In genomic region chr3:98577178-98577895, GRCh38 we compare ENCODE assay signal across 19 cellular contexts. TPM values are rescaled to one million over a fixed set of nuclear protein-coding genes. Genes with fewer than 3 reads are reported as not detected.
DNase-seq lines count a peak whose midpoint lies in the region; ATAC-seq and TF ChIP-seq lines count a peak whose summit lies in the region.
"Had no signal": no experiment of that assay in that cellular context is flagged by ENCODE, and none has a peak within 500 bp of the region (broad histone marks: within the 10 kb centered on the region; RNA-seq: fewer than 3 reads in every experiment).

No MANE protein-coding gene starts in this region.

- TF ChIP-seq CTCF in AG09309 (IDR thresholded peaks at IDR 0.05; ENCODE audit: control insufficient read depth, insufficient read depth, low read depth, low read length, missing control alignments) (no peak), testis (IDR thresholded peaks at IDR 0.05) (no peak)

- H3K9me3 Mint-ChIP-seq in immature natural killer cell, result no peaks in the 10 kb centered on the region
- H3K9me3 Mint-ChIP-seq: dendritic cell treated with granulocyte-macrophage colony-stimulating factor and Interleukin-4, amounts not matched to agents 40 ng/mL and 50 ng/mL, for 4 days had no signal

- H3K9me3 ChIP-seq in testis, result no peaks in the 10 kb centered on the region
- H3K9me3 ChIP-seq: lower lobe of right lung had no signal

- ATAC-seq in HG03159 (IDR thresholded peaks at IDR 0.05; ENCODE audit: unreplicated experiment) (no peak), GM18517 (IDR thresholded peaks at IDR 0.05; ENCODE audit: unreplicated experiment) (no peak)
- ATAC-seq: lower lobe of right lung had no signal

- H3K27me3 Mint-ChIP-seq in immature natural killer cell (ENCODE audit: low read depth in 3 of 3), result peaks cover 0 to 2% (median 0%) of the 10 kb centered on the region in 3 donors
- H3K27me3 Mint-ChIP-seq: dendritic cell treated with granulocyte-macrophage colony-stimulating factor and Interleukin-4, amounts not matched to agents 40 ng/mL and 50 ng/mL, for 4 days had no signal

- intact Hi-C loops in testis (cut with DNase I; ENCODE audit: low total_unique reads), result no loop called here

- peak overlapping the region in 4 of 6 donors; percentile 26 to 42 (median 36) for H3K27ac Mint-ChIP-seq in immature natural killer cell
- H3K27ac Mint-ChIP-seq: dendritic cell treated with granulocyte-macrophage colony-stimulating factor and Interleukin-4, amounts not matched to agents 40 ng/mL and 50 ng/mL, for 4 days had no signal

- H3K36me3 ChIP-seq in testis (ENCODE audit: low read depth, missing control alignments), result no peaks in the 10 kb centered on the region

- TF ChIP-seq POLR2A in testis (IDR thresholded peaks at IDR 0.05), result no peak

- H3K4me3 Mint-ChIP-seq in immature natural killer cell, result no peak overlapping the region
- H3K4me3 Mint-ChIP-seq: dendritic cell treated with granulocyte-macrophage colony-stimulating factor and Interleukin-4, amounts not matched to agents 40 ng/mL and 50 ng/mL, for 4 days had no signal

- H3K27ac ChIP-seq in testis, result no peak overlapping the region
- H3K27ac ChIP-seq: BLaER1 treated with 17β-estradiol and CSF1 and Interleukin-3, amounts not matched to agents 10 nM and 100 nM; lower lobe of right lung; parathyroid adenoma; RWPE1 had no signal

- H3K4me1 ChIP-seq in testis, result no peaks in the 10 kb centered on the region
- H3K4me1 ChIP-seq: lower lobe of right lung, parathyroid adenoma had no signal

- H3K36me3 Mint-ChIP-seq in immature natural killer cell, result peaks cover 12 to 34% (median 15%) of the 10 kb centered on the region in 3 donors

- no peaks in the 10 kb centered on the region for H3K27me3 ChIP-seq in testis
- H3K27me3 ChIP-seq: BLaER1 treated with 17β-estradiol and CSF1 and Interleukin-3, amounts not matched to agents 10 nM and 100 nM had no signal

- H3K4me1 Mint-ChIP-seq in immature natural killer cell, result peaks cover 6 to 15% of the 10 kb centered on the region in 2 donors

- WGBS in testis, 2 donors, result 80 to 86% methylated on average over 4 of the region's 4 CpGs

- H3K4me3 ChIP-seq in AG09309 (ENCODE audit: control insufficient read depth, low read depth, low read length), result no peak overlapping the region
- H3K4me3 ChIP-seq in testis, result no peak overlapping the region
- H3K4me3 ChIP-seq: BLaER1 treated with 17β-estradiol and CSF1 and Interleukin-3, amounts not matched to agents 10 nM and 100 nM; lower lobe of right lung had no signal

- DNase-seq in AG09309 (ENCODE audit: low read depth) (peak; percentile 17), HCEC 1CT (peak; percentile 49), amniotic epithelial cell (ENCODE audit: low read depth) (peak; percentile 29), immature natural killer cell (no peak), testis (no peak), DMS153 treated with DMSO at 0.1 percent for 48 hours (lab: John Stamatoyannopoulos, UW; ENCODE audit: unreplicated experiment) (no peak)
- DNase-seq: activated T-cell treated with anti-CD3 and anti-CD28 coated beads, Interleukin-2, amount 50 U/mL, for 1 hour; H7; head of caudate nucleus; lower lobe of right lung; NCI-H2227 treated with DMSO at 0.1 percent for 48 hours; stimulated activated CD4-positive, alpha-beta T cell treated with anti-CD3 and anti-CD28 coated beads, Interleukin-2, amount 100 ng/mL, for 48 hours had no signal

RNA-seq across cellular contexts. Expression of gene CPOX, which starts 16.1 kb away (rescaled TPM):
- polyA plus RNA-seq in immature natural killer cell (1 to 10 TPM in 2 of 3 donors, not detected in 1; 2.4 to 4.4 TPM), testis (ENCODE audit: insufficient read depth, low read depth, low replicate concordance) (9.3 TPM)
- total RNA-seq in testis, result 10 to 100 TPM; 21.7 to 25.4 TPM

RNA-seq across cellular contexts. Expression of gene GPR15, which starts 45.6 kb away (rescaled TPM):
- polyA plus RNA-seq in immature natural killer cell (1 to 10 TPM in 1 of 3 donors, under 1 TPM in 1, not detected in 1; 0.45 to 1.2 TPM), testis (ENCODE audit: insufficient read depth, low read depth, low replicate concordance) (0.34 TPM)
- total RNA-seq in testis, result not detected
- total RNA-seq: H7, temporal lobe had no signal

RNA-seq across cellular contexts. Expression of gene CLDND1, which starts 54.6 kb away (rescaled TPM):
- polyA plus RNA-seq in immature natural killer cell, result 100 to 1,000 TPM in 2 of 3 donors, 10 to 100 TPM in 1; 85.9 to 141 (median 115) TPM
- total RNA-seq in testis, result 100 to 1,000 TPM; 150 to 162 TPM
- 207 TPM for polyA plus RNA-seq in testis (ENCODE audit: insufficient read depth, low read depth, low replicate concordance)

Comparison
In these comparisons a context has a peak if more than half of its experiments do, and no peak if none do; other contexts are left out.
1. DNase-seq: peak in AG09309 (single experiment), HCEC 1CT (single experiment) and amniotic epithelial cell (single experiment); none in immature natural killer cell (0 of 3), testis (single experiment) and DMS153 treated with DMSO at 0.1 percent for 48 hours (single experiment).